In genomic region chr18:11906926-11907874, GRCh38 we compare ENCODE assay signal across 8 cellular contexts. TPM values are rescaled to one million over a fixed set of nuclear protein-coding genes. Genes with fewer than 3 reads are reported as not detected.
DNase-seq lines count a peak whose midpoint lies in the region; ATAC-seq and TF ChIP-seq lines count a peak whose summit lies in the region.

No MANE protein-coding gene starts in this region.

- no peak for ATAC-seq in left cardiac atrium
- ATAC-seq in mucosa of descending colon = no peak
- ATAC-seq in HG02588 (IDR thresholded peaks at IDR 0.05; ENCODE audit: unreplicated experiment) = no peak

- DNase-seq in left ventricle myocardium inferior (no peak), left cardiac atrium (no peak), brain microvascular endothelial cell (no peak), mucosa of descending colon (peak in 1 of 3 donors; percentile 24), NCI-H1092 (lab: John Stamatoyannopoulos, UW) (no peak), Kasumi-1 (lab: John Stamatoyannopoulos, UW) (no peak), 8988T (no peak)

- H3K4me3 ChIP-seq in left ventricle myocardium inferior = peak overlapping the region; percentile 90
- peak overlapping the region; percentile 84 for H3K4me3 ChIP-seq in brain microvascular endothelial cell (ENCODE audit: low read depth, low read length)
- peak overlapping the region; percentile 64 for H3K4me3 ChIP-seq in mucosa of descending colon

- peak overlapping the region; percentile 99 for H3K27ac ChIP-seq in left ventricle myocardium inferior (replicated peaks)
- H3K27ac ChIP-seq in brain microvascular endothelial cell = no peak overlapping the region

- no peaks in the 10 kb centered on the region for H3K27me3 ChIP-seq in left ventricle myocardium inferior (ENCODE audit: low read depth)
- no peaks in the 10 kb centered on the region for H3K27me3 ChIP-seq in brain microvascular endothelial cell (replicated peaks)

- peaks cover 47% of the 10 kb centered on the region for H3K4me1 ChIP-seq in left ventricle myocardium inferior
- peaks cover 7% of the 10 kb centered on the region for H3K4me1 ChIP-seq in mucosa of descending colon (ENCODE audit: low read depth)

- TF ChIP-seq CTCF in left ventricle myocardium inferior (IDR thresholded peaks at IDR 0.05; ENCODE audit: borderline replicate concordance) (no peak), brain microvascular endothelial cell (IDR thresholded peaks at IDR 0.05; ENCODE audit: low read depth, low read length, missing control alignments) (no peak), mucosa of descending colon (IDR thresholded peaks at IDR 0.05) (no peak)

- in situ Hi-C loops in brain microvascular endothelial cell (cut with HindIII; ENCODE audit: low pct_ligation_motif_present, low sequenced_read_pairs) = no loop called here

- H3K36me3 ChIP-seq in left ventricle myocardium inferior (peaks cover 36% of the 10 kb centered on the region), brain microvascular endothelial cell (replicated peaks) (no peaks in the 10 kb centered on the region), mucosa of descending colon (ENCODE audit: low read depth) (no peaks in the 10 kb centered on the region)

- intact Hi-C loops in left ventricle myocardium inferior (cut with micrococcal nuclease) (no loop called here), left cardiac atrium (cut with DNase I) (loop anchor here in 1 of 2 donors (5.0 kb wide), 1 partner anchor 55 kb away; the partner anchor contains the start of gene CHMP1B), mucosa of descending colon (cut with DNase I, micrococcal nuclease) (loop anchor here (10.0 kb wide), 1 partner anchor 52 kb away; the partner anchor contains the start of gene CHMP1B (in 2 of the 2))

- H3K9me3 ChIP-seq in left ventricle myocardium inferior (replicated peaks) = no peaks in the 10 kb centered on the region
- H3K9me3 ChIP-seq in mucosa of descending colon = no peaks in the 10 kb centered on the region

RNA-seq across cellular contexts. Expression of gene MPPE1, which starts 0.9 kb away (rescaled TPM):
- total RNA-seq in left ventricle myocardium inferior (35.2 TPM), left cardiac atrium (10 to 100 TPM; 26.5 to 30.0 TPM), mucosa of descending colon (100 to 1,000 TPM in 1 of 3 donors, 10 to 100 TPM in 2; 56.7 to 103 (median 68.8) TPM)

RNA-seq across cellular contexts. Expression of gene CHMP1B, which starts 56.0 kb away (rescaled TPM):
- 30.4 TPM for total RNA-seq in left ventricle myocardium inferior
- 10 to 100 TPM; 25.6 to 35.3 TPM for total RNA-seq in left cardiac atrium
- 10 to 100 TPM; 60.9 to 88.3 (median 66.7) TPM for total RNA-seq in mucosa of descending colon
